In genomic region chr11:77073328-77074001, GRCh38 we compare ENCODE assay signal across 9 cellular contexts. TPM values are rescaled to one million over a fixed set of nuclear protein-coding genes. Genes with fewer than 3 reads are reported as not detected.
DNase-seq lines count a peak whose midpoint lies in the region; ATAC-seq and TF ChIP-seq lines count a peak whose summit lies in the region.
"Had no signal": no experiment of that assay in that cellular context is flagged by ENCODE, and none has a peak within 500 bp of the region (broad histone marks: within the 10 kb centered on the region; RNA-seq: fewer than 3 reads in every experiment).

No MANE protein-coding gene starts in this region.

- intact Hi-C loops in activated CD4-positive, alpha-beta T cell treated with anti-CD3 and anti-CD28 coated beads for 36 hours (cut with DNase I, micrococcal nuclease), result no loop called here

- H3K27ac ChIP-seq in BLaER1 treated with 17β-estradiol and CSF1 and Interleukin-3, amounts not matched to agents 10 nM and 100 nM, result peak overlapping the region in 10 of 11 experiments; percentile 13 to 74 (median 64); a peak in 17 of 22 replicates
- H3K27ac ChIP-seq in liver (ENCODE audit: low read depth in 1 of 2, low read length in 2 of 2) (peak overlapping the region; percentile 65), substantia nigra (ENCODE audit: low read depth, low read length, poor library complexity, severe bottlenecking) (peak overlapping the region; percentile 78)

- CTCF ChIA-PET in activated CD4-positive, alpha-beta T cell treated with anti-CD3 and anti-CD28 coated beads for 36 hours (lab: Charles Lee), result interaction anchor here (1.1 to 2.1 kb wide), 2 partner anchors 26 to 28 kb away, joined by 3 to 6 read pairs; no protein-coding TSS in a partner anchor

- H3K4me1 Mint-ChIP-seq in activated CD4-positive, alpha-beta T cell treated with anti-CD3 and anti-CD28 coated beads for 36 hours, result peaks cover 15% of the 10 kb centered on the region

- TF ChIP-seq RAD21 in liver (IDR thresholded peaks at IDR 0.05), result peak in 1 of 2 donors; percentile 29

- WGBS in liver, result 67% methylated on average over 11 of the region's 11 CpGs

- H3K4me3 Mint-ChIP-seq in activated CD4-positive, alpha-beta T cell treated with anti-CD3 and anti-CD28 coated beads for 36 hours, result no peak overlapping the region
- H3K4me3 Mint-ChIP-seq: activated naive CD8-positive, alpha-beta T cell had no signal

- H3K4me1 ChIP-seq in BLaER1 treated with 17β-estradiol and CSF1 and Interleukin-3, amounts not matched to agents 10 nM and 100 nM, result peaks cover 46 to 65% (median 57%) of the 10 kb centered on the region in 10 experiments
- peaks cover 7 to 56% (median 35%) of the 10 kb centered on the region in 4 donors for H3K4me1 ChIP-seq in liver (ENCODE audit: control insufficient read depth in 4 of 4, insufficient read depth in 4 of 4, low read length in 3 of 4)

- POLR2A ChIA-PET in activated CD4-positive, alpha-beta T cell treated with anti-CD3 and anti-CD28 coated beads for 36 hours (lab: Charles Lee), result no interaction called here

- no peaks in the 10 kb centered on the region for H3K27me3 ChIP-seq in BLaER1 treated with 17β-estradiol and CSF1 and Interleukin-3, amounts not matched to agents 10 nM and 100 nM
- H3K27me3 ChIP-seq in liver (ENCODE audit: control insufficient read depth in 4 of 4, insufficient read depth in 4 of 4, low read length in 3 of 4), result no peaks in the 10 kb centered on the region

- H3K27me3 Mint-ChIP-seq in activated CD4-positive, alpha-beta T cell treated with anti-CD3 and anti-CD28 coated beads for 36 hours, result no peaks in the 10 kb centered on the region
- H3K27me3 Mint-ChIP-seq: activated naive CD8-positive, alpha-beta T cell had no signal

- no peaks in the 10 kb centered on the region for H3K9me3 Mint-ChIP-seq in activated CD4-positive, alpha-beta T cell treated with anti-CD3 and anti-CD28 coated beads for 36 hours (ENCODE audit: low read depth)

- DNase-seq in NCI-H460 (ENCODE audit: extremely low read depth, low read depth) (peak; percentile 44), choroid plexus epithelial cell (ENCODE audit: low read depth) (peak; percentile 98), substantia nigra (lab: John Stamatoyannopoulos, UW) (peak in 28 of 49 donors; percentile 15 to 80 (median 42)), HuH-7.5 (ENCODE audit: low spot score) (no peak)
- DNase-seq in activated CD4-positive, alpha-beta T cell treated with anti-CD3 and anti-CD28 coated beads for 36 hours, result no peak

- H4K20me1 ChIP-seq in BLaER1 treated with 17β-estradiol and CSF1 and Interleukin-3, amounts not matched to agents 10 nM and 100 nM, result peaks cover 0 to 14% (median 8%) of the 10 kb centered on the region in 11 experiments; a peak in 7 of 22 replicates

- H3K36me3 Mint-ChIP-seq in activated CD4-positive, alpha-beta T cell treated with anti-CD3 and anti-CD28 coated beads for 36 hours (ENCODE audit: low read depth), result no peaks in the 10 kb centered on the region

- H3K4me3 ChIP-seq in BLaER1 treated with 17β-estradiol and CSF1 and Interleukin-3, amounts not matched to agents 10 nM and 100 nM, result no peak overlapping the region
- no peak overlapping the region for H3K4me3 ChIP-seq in choroid plexus epithelial cell (ENCODE audit: low read depth, low read length)
- H3K4me3 ChIP-seq in liver (ENCODE audit: low read depth in 1 of 3, low read length in 3 of 3), result no peak overlapping the region

- TF ChIP-seq CTCF in choroid plexus epithelial cell (conservative IDR thresholded peaks at IDR 0.05; ENCODE audit: low read depth, low read length) (peak; percentile 81), liver (IDR thresholded peaks at IDR 0.05; ENCODE audit: low read depth, low read length, missing input control) (peak; percentile 22)

- H3K9me3 ChIP-seq in BLaER1 treated with 17β-estradiol and CSF1 and Interleukin-3, amounts not matched to agents 10 nM and 100 nM (replicated peaks in 1 of 11), result peaks cover 0 to 6% (median 5%) of the 10 kb centered on the region in 11 experiments; a peak in 9 of 22 replicates
- H3K9me3 ChIP-seq in liver (ENCODE audit: control insufficient read depth in 4 of 4, low read length in 3 of 4), result no peaks in the 10 kb centered on the region

- H3K9ac ChIP-seq in BLaER1 treated with 17β-estradiol and CSF1 and Interleukin-3, amounts not matched to agents 10 nM and 100 nM, result peak overlapping the region; percentile 24 to 73 (median 51); a peak in 21 of 22 replicates
- H3K9ac ChIP-seq in liver (ENCODE audit: low read depth in 1 of 2, low read length in 2 of 2), result no peak overlapping the region

- ATAC-seq in activated CD4-positive, alpha-beta T cell treated with anti-CD3 and anti-CD28 coated beads for 36 hours, result no peak
- ATAC-seq in GM18909 (IDR thresholded peaks at IDR 0.05; ENCODE audit: poor library complexity, unreplicated experiment), result no peak

- peak overlapping the region; percentile 67 to 95 (median 85) for H3K4me2 ChIP-seq in BLaER1 treated with 17β-estradiol and CSF1 and Interleukin-3, amounts not matched to agents 10 nM and 100 nM

- no peak overlapping the region for H3K27ac Mint-ChIP-seq in activated CD4-positive, alpha-beta T cell treated with anti-CD3 and anti-CD28 coated beads for 36 hours
- H3K27ac Mint-ChIP-seq: activated naive CD8-positive, alpha-beta T cell had no signal

- H3K36me3 ChIP-seq in BLaER1 treated with 17β-estradiol and CSF1 and Interleukin-3, amounts not matched to agents 10 nM and 100 nM, result no peaks in the 10 kb centered on the region; a peak in 1 of 22 replicates
- no peaks in the 10 kb centered on the region for H3K36me3 ChIP-seq in liver (ENCODE audit: control insufficient read depth in 4 of 4, insufficient read depth in 3 of 4, low read depth in 1 of 4, low read length in 3 of 4)

TF ChIP-seq in liver, 16 proteins besides CTCF, POLR2A, EP300 and RAD21 (continues in another document):
- peak; percentile 78 for TF ChIP-seq NR2F2 (IDR thresholded peaks at IDR 0.05)
- TF ChIP-seq GABPA (IDR thresholded peaks at IDR 0.05 in 1 of 2, conservative IDR thresholded peaks at IDR 0.05 in 1 of 2), result no peak
- peak in 1 of 2 donors; percentile 19 for TF ChIP-seq RXRA (IDR thresholded peaks at IDR 0.05)
- no peak for TF ChIP-seq EGR1 (IDR thresholded peaks at IDR 0.05; ENCODE audit: low read depth in 2 of 2)
- no peak for TF ChIP-seq YY1 (IDR thresholded peaks at IDR 0.05)
- TF ChIP-seq HNF4G (IDR thresholded peaks at IDR 0.05), result no peak
- TF ChIP-seq JUND (IDR thresholded peaks at IDR 0.05), result peak in 1 of 2 donors; percentile 28
- TF ChIP-seq MAX (IDR thresholded peaks at IDR 0.05), result no peak
- no peak for TF ChIP-seq FOXA2 (IDR thresholded peaks at IDR 0.05)
- no peak for TF ChIP-seq REST (IDR thresholded peaks at IDR 0.05)
- TF ChIP-seq SP1 (IDR thresholded peaks at IDR 0.05), result no peak
- no peak for TF ChIP-seq TAF1 (conservative IDR thresholded peaks at IDR 0.05)
- TF ChIP-seq HNF4A (conservative IDR thresholded peaks at IDR 0.05), result no peak

RNA-seq across cellular contexts. Expression of gene CAPN5, which starts 6.7 kb away (rescaled TPM):
- 0.58 and 0.99 TPM in 2 replicates for total RNA-seq in NCI-H460 (2014; rRNA removed; shearing (Covaris generic))
- polyA plus RNA-seq in NCI-H460 (2014; cell fraction: nucleus; rRNA removed), result 0.28 and 1.9 TPM in 2 replicates
- 10 to 100 TPM in 1 of 2 donors, 1 to 10 TPM in 1; 6.5 to 25.8 TPM for total RNA-seq in liver
- polyA plus RNA-seq in liver, result 10 to 100 TPM; 18.1 to 18.3 TPM
- under 1 TPM; 0.62 to 0.76 TPM for total RNA-seq in activated CD4-positive, alpha-beta T cell treated with anti-CD3 and anti-CD28 coated beads for 36 hours

RNA-seq across cellular contexts. Expression of gene OMP, which starts 29.2 kb away (rescaled TPM):
- not detected in 2 replicates for total RNA-seq in NCI-H460 (2014; rRNA removed; shearing (Covaris generic))
- not detected in 2 replicates for polyA plus RNA-seq in NCI-H460 (2014; cell fraction: nucleus; rRNA removed)
- total RNA-seq in liver, result under 1 TPM; 0.65 to 0.75 TPM
- polyA plus RNA-seq in liver, result under 1 TPM in 1 of 2 donors, not detected in 1; 0.24 TPM
- not detected for total RNA-seq in activated CD4-positive, alpha-beta T cell treated with anti-CD3 and anti-CD28 coated beads for 36 hours

RNA-seq across cellular contexts. Expression of gene B3GNT6, which starts 39.3 kb away (rescaled TPM):
- not detected in 2 replicates for total RNA-seq in NCI-H460 (2014; rRNA removed; shearing (Covaris generic))
- not detected in 2 replicates for polyA plus RNA-seq in NCI-H460 (2014; cell fraction: nucleus; rRNA removed)
- total RNA-seq in liver, result not detected
- not detected for polyA plus RNA-seq in liver
- total RNA-seq in activated CD4-positive, alpha-beta T cell treated with anti-CD3 and anti-CD28 coated beads for 36 hours, result not detected

RNA-seq across cellular contexts. Expression of gene MYO7A, which starts 54.6 kb away (rescaled TPM):
- 0.06 and 0.10 TPM in 2 replicates for total RNA-seq in NCI-H460 (2014; rRNA removed; shearing (Covaris generic))
- 0.41 and 0.71 TPM in 2 replicates for polyA plus RNA-seq in NCI-H460 (2014; cell fraction: nucleus; rRNA removed)
- 10 to 100 TPM in 1 of 2 donors, 1 to 10 TPM in 1; 7.3 to 33.6 TPM for total RNA-seq in liver
- 10 to 100 TPM in 1 of 2 donors, 1 to 10 TPM in 1; 8.3 to 14.3 TPM for polyA plus RNA-seq in liver
- under 1 TPM; 0.23 to 0.48 TPM for total RNA-seq in activated CD4-positive, alpha-beta T cell treated with anti-CD3 and anti-CD28 coated beads for 36 hours

Comparison
In these comparisons a context has a peak if more than half of its experiments do, and no peak if none do; other contexts are left out.
1. H3K9ac ChIP-seq: peak in BLaER1 treated with 17β-estradiol and CSF1 and Interleukin-3, amounts not matched to agents 10 nM and 100 nM (11 of 11); none in liver (0 of 2).
2. DNase-seq: peak in NCI-H460 (single experiment), choroid plexus epithelial cell (single experiment) and substantia nigra (28 of 49); none in activated CD4-positive, alpha-beta T cell treated with anti-CD3 and anti-CD28 coated beads for 36 hours (single experiment) and HuH-7.5 (single experiment).
3. Peak in every context shown above with its lines, with median percentiles within 50 percentile points of each other: H3K27ac ChIP-seq.